Comparison of ENCODE assay signal across 2 cellular contexts in genomic region chr12:117360222-117360550, GRCh38.
A peak's percentile ranks its signal among the peaks of the same experiment; 100 is the strongest.
TF ChIP-seq lines count a peak whose summit lies in the region.

No MANE protein-coding gene starts in this region.

TF ChIP-seq in GM23338, 12 proteins besides CTCF, POLR2A, EP300 and RAD21 (continued from another document):
- TF ChIP-seq ZNF462 (CRISPR knock-in tag; IDR thresholded peaks at IDR 0.05) (no peak), CREB1 (CRISPR knock-in tag; IDR thresholded peaks at IDR 0.05; ENCODE audit: low read depth) (no peak), EZH2 (IDR thresholded peaks at IDR 0.05; ENCODE audit: low read depth, unreplicated experiment) (no peak), ZNF114 (CRISPR knock-in tag; IDR thresholded peaks at IDR 0.05) (no peak), POLR2AphosphoS5 (IDR thresholded peaks at IDR 0.05; ENCODE audit: low read depth) (no peak), STAT1 (IDR thresholded peaks at IDR 0.05; ENCODE audit: unreplicated experiment) (no peak), NANOG (IDR thresholded peaks at IDR 0.05; ENCODE audit: borderline replicate concordance) (no peak), ZNF331 (CRISPR knock-in tag; IDR thresholded peaks at IDR 0.05; ENCODE audit: low read depth) (no peak), REST (IDR thresholded peaks at IDR 0.05; ENCODE audit: unreplicated experiment) (no peak)
- TF ChIP-seq, protein P1, sequence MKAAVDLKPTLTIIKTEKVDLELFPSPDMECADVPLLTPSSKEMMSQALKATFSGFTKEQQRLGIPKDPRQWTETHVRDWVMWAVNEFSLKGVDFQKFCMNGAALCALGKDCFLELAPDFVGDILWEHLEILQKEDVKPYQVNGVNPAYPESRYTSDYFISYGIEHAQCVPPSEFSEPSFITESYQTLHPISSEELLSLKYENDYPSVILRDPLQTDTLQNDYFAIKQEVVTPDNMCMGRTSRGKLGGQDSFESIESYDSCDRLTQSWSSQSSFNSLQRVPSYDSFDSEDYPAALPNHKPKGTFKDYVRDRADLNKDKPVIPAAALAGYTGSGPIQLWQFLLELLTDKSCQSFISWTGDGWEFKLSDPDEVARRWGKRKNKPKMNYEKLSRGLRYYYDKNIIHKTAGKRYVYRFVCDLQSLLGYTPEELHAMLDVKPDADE (IDR thresholded peaks at IDR 0.05): no peak

TF ChIP-seq in WTC11, 78 proteins besides CTCF, POLR2A, EP300 and RAD21 (continued from another document):
- TF ChIP-seq USF2 (CRISPR knock-in tag; IDR thresholded peaks at IDR 0.05) (peak; percentile 9; the same call in 1 of the 2 replicates), RELA (CRISPR knock-in tag; IDR thresholded peaks at IDR 0.05; ENCODE audit: borderline replicate concordance) (no peak), NFE2L1 (CRISPR knock-in tag; IDR thresholded peaks at IDR 0.05) (no peak), NR3C1 (CRISPR knock-in tag; conservative IDR thresholded peaks at IDR 0.05; ENCODE audit: low read depth) (0 out of 2 replicates have a peak, but pooled peaks have one; percentile 18), ZNF263 (CRISPR knock-in tag; IDR thresholded peaks at IDR 0.05; ENCODE audit: low read depth) (no peak), STAT6 (CRISPR knock-in tag; conservative IDR thresholded peaks at IDR 0.05; ENCODE audit: low read depth) (no peak), FOXP1 (CRISPR knock-in tag; IDR thresholded peaks at IDR 0.05; ENCODE audit: borderline replicate concordance) (0 out of 2 replicates have a peak, but pooled peaks have one; percentile 17), TEAD4 (CRISPR knock-in tag; IDR thresholded peaks at IDR 0.05) (no peak)
- TF ChIP-seq, protein P2, sequence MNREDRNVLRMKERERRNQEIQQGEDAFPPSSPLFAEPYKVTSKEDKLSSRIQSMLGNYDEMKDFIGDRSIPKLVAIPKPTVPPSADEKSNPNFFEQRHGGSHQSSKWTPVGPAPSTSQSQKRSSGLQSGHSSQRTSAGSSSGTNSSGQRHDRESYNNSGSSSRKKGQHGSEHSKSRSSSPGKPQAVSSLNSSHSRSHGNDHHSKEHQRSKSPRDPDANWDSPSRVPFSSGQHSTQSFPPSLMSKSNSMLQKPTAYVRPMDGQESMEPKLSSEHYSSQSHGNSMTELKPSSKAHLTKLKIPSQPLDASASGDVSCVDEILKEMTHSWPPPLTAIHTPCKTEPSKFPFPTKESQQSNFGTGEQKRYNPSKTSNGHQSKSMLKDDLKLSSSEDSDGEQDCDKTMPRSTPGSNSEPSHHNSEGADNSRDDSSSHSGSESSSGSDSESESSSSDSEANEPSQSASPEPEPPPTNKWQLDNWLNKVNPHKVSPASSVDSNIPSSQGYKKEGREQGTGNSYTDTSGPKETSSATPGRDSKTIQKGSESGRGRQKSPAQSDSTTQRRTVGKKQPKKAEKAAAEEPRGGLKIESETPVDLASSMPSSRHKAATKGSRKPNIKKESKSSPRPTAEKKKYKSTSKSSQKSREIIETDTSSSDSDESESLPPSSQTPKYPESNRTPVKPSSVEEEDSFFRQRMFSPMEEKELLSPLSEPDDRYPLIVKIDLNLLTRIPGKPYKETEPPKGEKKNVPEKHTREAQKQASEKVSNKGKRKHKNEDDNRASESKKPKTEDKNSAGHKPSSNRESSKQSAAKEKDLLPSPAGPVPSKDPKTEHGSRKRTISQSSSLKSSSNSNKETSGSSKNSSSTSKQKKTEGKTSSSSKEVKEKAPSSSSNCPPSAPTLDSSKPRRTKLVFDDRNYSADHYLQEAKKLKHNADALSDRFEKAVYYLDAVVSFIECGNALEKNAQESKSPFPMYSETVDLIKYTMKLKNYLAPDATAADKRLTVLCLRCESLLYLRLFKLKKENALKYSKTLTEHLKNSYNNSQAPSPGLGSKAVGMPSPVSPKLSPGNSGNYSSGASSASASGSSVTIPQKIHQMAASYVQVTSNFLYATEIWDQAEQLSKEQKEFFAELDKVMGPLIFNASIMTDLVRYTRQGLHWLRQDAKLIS (CRISPR knock-in tag; IDR thresholded peaks at IDR 0.05; ENCODE audit: borderline replicate concordance): no peak
- TF ChIP-seq, protein P3, sequence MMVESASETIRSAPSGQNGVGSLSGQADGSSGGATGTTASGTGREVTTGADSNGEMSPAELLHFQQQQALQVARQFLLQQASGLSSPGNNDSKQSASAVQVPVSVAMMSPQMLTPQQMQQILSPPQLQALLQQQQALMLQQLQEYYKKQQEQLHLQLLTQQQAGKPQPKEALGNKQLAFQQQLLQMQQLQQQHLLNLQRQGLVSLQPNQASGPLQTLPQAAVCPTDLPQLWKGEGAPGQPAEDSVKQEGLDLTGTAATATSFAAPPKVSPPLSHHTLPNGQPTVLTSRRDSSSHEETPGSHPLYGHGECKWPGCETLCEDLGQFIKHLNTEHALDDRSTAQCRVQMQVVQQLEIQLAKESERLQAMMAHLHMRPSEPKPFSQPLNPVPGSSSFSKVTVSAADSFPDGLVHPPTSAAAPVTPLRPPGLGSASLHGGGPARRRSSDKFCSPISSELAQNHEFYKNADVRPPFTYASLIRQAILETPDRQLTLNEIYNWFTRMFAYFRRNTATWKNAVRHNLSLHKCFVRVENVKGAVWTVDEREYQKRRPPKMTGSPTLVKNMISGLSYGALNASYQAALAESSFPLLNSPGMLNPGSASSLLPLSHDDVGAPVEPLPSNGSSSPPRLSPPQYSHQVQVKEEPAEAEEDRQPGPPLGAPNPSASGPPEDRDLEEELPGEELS (CRISPR knock-in tag; IDR thresholded peaks at IDR 0.05): no peak
